Comparison of ENCODE assay signal across 8 cellular contexts in genomic region chr1:55213885-55214213, GRCh38. TPM values are rescaled to one million over a fixed set of nuclear protein-coding genes. Genes with fewer than 3 reads are reported as not detected.
DNase-seq lines count a peak whose midpoint lies in the region; ATAC-seq and TF ChIP-seq lines count a peak whose summit lies in the region.

No MANE protein-coding gene starts in this region.

- peak overlapping the region; percentile 98 for H3K9ac ChIP-seq in skeletal muscle satellite cell (ENCODE audit: low read depth, low read length)

- peak overlapping the region; percentile 90 for H3K4me2 ChIP-seq in skeletal muscle satellite cell (ENCODE audit: low read length)

- peaks cover 49% of the 10 kb centered on the region for H3K4me1 ChIP-seq in skeletal muscle satellite cell (ENCODE audit: control insufficient read depth, insufficient read depth, low read length)

- H3K27me3 Mint-ChIP-seq in HFFc6 (ENCODE audit: insufficient read depth) = peaks cover 1% of the 10 kb centered on the region; the same call in 1 of the 2 replicates
- H3K27me3 Mint-ChIP-seq in activated CD8-positive, alpha-beta T cell treated with anti-CD3 and anti-CD28 coated beads, Interleukin-2, amount 10 ng/mL, durations not matched to agents 7 days and 5 days (ENCODE audit: low read depth) = no peaks in the 10 kb centered on the region

- TF ChIP-seq CTCF in HFFc6 (IDR thresholded peaks at IDR 0.05) (no peak), fibroblast of villous mesenchyme (IDR thresholded peaks at IDR 0.05; ENCODE audit: insufficient read depth, low read depth, low read length) (no peak)

- DNase-seq in HFFc6 (no peak), fibroblast of villous mesenchyme (ENCODE audit: low read depth) (no peak), COR-L47 (lab: John Stamatoyannopoulos, UW) (no peak), dedifferentiated amniotic fluid mesenchymal stem cell (ENCODE audit: extremely low spot score) (no peak)
- DNase-seq in activated CD8-positive, alpha-beta T cell treated with anti-CD3 and anti-CD28 coated beads, Interleukin-2, amount 10 ng/mL, durations not matched to agents 7 days and 5 days = peak; percentile 49

- peak overlapping the region; percentile 85 for H3K4me3 ChIP-seq in fibroblast of villous mesenchyme (ENCODE audit: low read depth, low read length)
- H3K4me3 ChIP-seq in skeletal muscle satellite cell (ENCODE audit: low read length) = peak overlapping the region; percentile 91

- ATAC-seq in activated CD8-positive, alpha-beta T cell treated with anti-CD3 and anti-CD28 coated beads, Interleukin-2, amount 10 ng/mL, durations not matched to agents 7 days and 5 days = peak; percentile 20
- no peak for ATAC-seq in HG03280 (IDR thresholded peaks at IDR 0.05; ENCODE audit: unreplicated experiment)
- ATAC-seq in HG02973 (IDR thresholded peaks at IDR 0.05; ENCODE audit: unreplicated experiment) = no peak

- no peaks in the 10 kb centered on the region for H3K27me3 ChIP-seq in skeletal muscle satellite cell (ENCODE audit: control insufficient read depth, insufficient read depth, low read length)

- no peaks in the 10 kb centered on the region for H3K36me3 Mint-ChIP-seq in HFFc6 (ENCODE audit: low read depth)
- peaks cover 22% of the 10 kb centered on the region for H3K36me3 Mint-ChIP-seq in activated CD8-positive, alpha-beta T cell treated with anti-CD3 and anti-CD28 coated beads, Interleukin-2, amount 10 ng/mL, durations not matched to agents 7 days and 5 days (ENCODE audit: low read depth)

- peak overlapping the region; percentile 60 for H3K27ac Mint-ChIP-seq in HFFc6
- H3K27ac Mint-ChIP-seq in activated CD8-positive, alpha-beta T cell treated with anti-CD3 and anti-CD28 coated beads, Interleukin-2, amount 10 ng/mL, durations not matched to agents 7 days and 5 days = peak overlapping the region; percentile 87

- CTCF ChIA-PET in activated CD8-positive, alpha-beta T cell treated with anti-CD3 and anti-CD28 coated beads, Interleukin-2, amount 10 ng/mL, durations not matched to agents 7 days and 5 days (lab: Charles Lee) = interaction anchor here (1.0 to 4.5 kb wide), 6 partner anchors 9 to 71 kb away, joined by 3 to 31 read pairs (median 6); no protein-coding TSS in a partner anchor

- no peaks in the 10 kb centered on the region for H3K9me3 Mint-ChIP-seq in HFFc6
- no peaks in the 10 kb centered on the region for H3K9me3 Mint-ChIP-seq in activated CD8-positive, alpha-beta T cell treated with anti-CD3 and anti-CD28 coated beads, Interleukin-2, amount 10 ng/mL, durations not matched to agents 7 days and 5 days (ENCODE audit: insufficient read depth)

- POLR2A ChIA-PET in activated CD8-positive, alpha-beta T cell treated with anti-CD3 and anti-CD28 coated beads, Interleukin-2, amount 10 ng/mL, durations not matched to agents 7 days and 5 days (lab: Charles Lee) = interaction anchor here (1.1 to 1.7 kb wide), 3 partner anchors 8 to 77 kb away, joined by 3 to 6 read pairs (median 3); no protein-coding TSS in a partner anchor

- no peaks in the 10 kb centered on the region for H3K9me3 ChIP-seq in skeletal muscle satellite cell (replicated peaks; ENCODE audit: low read length)

- H3K4me3 Mint-ChIP-seq in HFFc6 = peak overlapping the region; percentile 91
- H3K4me3 Mint-ChIP-seq in activated CD8-positive, alpha-beta T cell treated with anti-CD3 and anti-CD28 coated beads, Interleukin-2, amount 10 ng/mL, durations not matched to agents 7 days and 5 days = peak overlapping the region; percentile 84

- peaks cover 74% of the 10 kb centered on the region for H3K4me1 Mint-ChIP-seq in HFFc6 (ENCODE audit: low read depth)
- peaks cover 73% of the 10 kb centered on the region for H3K4me1 Mint-ChIP-seq in activated CD8-positive, alpha-beta T cell treated with anti-CD3 and anti-CD28 coated beads, Interleukin-2, amount 10 ng/mL, durations not matched to agents 7 days and 5 days (ENCODE audit: low read depth)

- peaks cover 5% of the 10 kb centered on the region for H3K36me3 ChIP-seq in skeletal muscle satellite cell (ENCODE audit: insufficient read depth, low read length)

RNA-seq across cellular contexts. Expression of gene USP24, which starts 1.3 kb away (rescaled TPM):
- 10 to 100 TPM; 22.5 to 27.8 (median 25.0) TPM for total RNA-seq in HFFc6 (2021; fragmentation: NEBNext Ultra II Directional; extraction: Animal tissue kit (Norgen Biotek cat#: 25700))
- 10 to 100 TPM; 36.7 to 44.1 TPM for total RNA-seq in activated CD8-positive, alpha-beta T cell treated with anti-CD3 and anti-CD28 coated beads, Interleukin-2, amount 10 ng/mL, durations not matched to agents 7 days and 5 days
- 40.6 and 44.0 TPM in 2 replicates for total RNA-seq in fibroblast of villous mesenchyme
- 29.2 and 34.7 TPM in 2 replicates for total RNA-seq in skeletal muscle satellite cell (2012; rRNA removed)
